Comparison of ENCODE assay signal across 8 cellular contexts in genomic region chr6:111259089-111259831, GRCh38.
DNase-seq lines count a peak whose midpoint lies in the region; TF ChIP-seq lines count a peak whose summit lies in the region.

No MANE protein-coding gene starts in this region.

- H3K4me1 ChIP-seq in ES-I3 (ENCODE audit: insufficient read depth, low read length) (peaks cover 9% of the 10 kb centered on the region), stomach (peaks cover 13 to 36% (median 24%) of the 10 kb centered on the region in 4 donors)

- TF ChIP-seq POLR2A in stomach (IDR thresholded peaks at IDR 0.05), result no peak

- intact Hi-C loops in stomach (cut with DNase I; ENCODE audit: low total_unique reads), result no loop called here

- no peaks in the 10 kb centered on the region for H3F3A ChIP-seq in neural cell (ENCODE audit: insufficient read depth, low read length, poor library complexity, severe bottlenecking)

- H3K9me3 ChIP-seq in ES-I3 (ENCODE audit: control insufficient read depth, insufficient read depth, low read length) (no peaks in the 10 kb centered on the region), neural cell (ENCODE audit: low read length) (no peaks in the 10 kb centered on the region), stomach (no peaks in the 10 kb centered on the region)

- POLR2A ChIA-PET in RWPE1 (lab: Yijun Ruan, JAX; ENCODE audit: low non-redundant PET), result interaction anchor here (0.6 kb wide), 1 partner anchor 1072 kb away, joined by 4 read pairs; no protein-coding TSS in a partner anchor

- H3K9ac ChIP-seq in ES-I3 (ENCODE audit: low read depth, low read length) (peak overlapping the region; percentile 92), neural cell (ENCODE audit: low read length) (peak overlapping the region; percentile 62)

- peak overlapping the region; percentile 94 for H2AFZ ChIP-seq in neural cell (ENCODE audit: low read depth, low read length)

- TF ChIP-seq RAD21 in neural cell (conservative IDR thresholded peaks at IDR 0.05), result peak; percentile 89

- WGBS in stomach, 5 donors, result 0 to 1% (median 1%) methylated on average over 30 to 59 of the region's 59 CpGs

- H3K27ac ChIP-seq in RWPE1 (peak overlapping the region; percentile 88), neural cell (ENCODE audit: low read length) (peak overlapping the region; percentile 47), stomach (peak overlapping the region; percentile 89 to 95 (median 90))

- peak overlapping the region; percentile 48 for H3K4me2 ChIP-seq in neural cell (ENCODE audit: low read length)

- TF ChIP-seq EP300 in neural cell (conservative IDR thresholded peaks at IDR 0.05; ENCODE audit: poor library complexity, severe bottlenecking) (peak; percentile 69), stomach (IDR thresholded peaks at IDR 0.05) (no peak)

- CTCF ChIA-PET in RWPE1 (lab: Yijun Ruan, JAX), result interaction anchor here (0.5 to 1.7 kb wide), 12 partner anchors 9 to 1058 kb away, joined by 3 to 8 read pairs (median 3); no protein-coding TSS in a partner anchor

- H3K36me3 ChIP-seq in ES-I3 (ENCODE audit: insufficient read depth, low read length) (no peaks in the 10 kb centered on the region), neural cell (ENCODE audit: insufficient read depth, low read length) (no peaks in the 10 kb centered on the region), stomach (peaks cover 4 to 8% (median 5%) of the 10 kb centered on the region in 4 donors)

- no peaks in the 10 kb centered on the region for H3K27me3 ChIP-seq in neural cell (ENCODE audit: insufficient read depth, low read depth, low read length)
- peaks cover 0 to 2% (median 0%) of the 10 kb centered on the region in 3 donors for H3K27me3 ChIP-seq in stomach

- DNase-seq in H4 (ENCODE audit: low spot score), result peak; percentile 97
- DNase-seq in LNCaP clone FGC (ENCODE audit: low read depth), result peak; percentile 98
- DNase-seq in RWPE1 (ENCODE audit: low spot score), result peak; percentile 97
- DNase-seq in activated effector memory CD4-positive, alpha-beta T cell treated with Interleukin-2 at 50 U/mL for 16 hours, result peak; percentile 98
- DNase-seq in fibroblast of villous mesenchyme (ENCODE audit: low read depth), result peak; percentile 99
- peak; percentile 100 for DNase-seq in stomach

- TF ChIP-seq CTCF in LNCaP clone FGC (IDR thresholded peaks at IDR 0.05; ENCODE audit: control insufficient read depth, extremely low read depth, insufficient read depth) (peak; percentile 97), RWPE1 (conservative IDR thresholded peaks at IDR 0.05; ENCODE audit: low read depth) (peak; percentile 93), fibroblast of villous mesenchyme (IDR thresholded peaks at IDR 0.05; ENCODE audit: insufficient read depth, low read depth, low read length) (peak; percentile 96), neural cell (IDR thresholded peaks at IDR 0.05; ENCODE audit: poor library complexity, severe bottlenecking) (peak; percentile 99), stomach (IDR thresholded peaks at IDR 0.05) (peak in 6 of 7 experiments; percentile 80 to 99 (median 96))

- H4K20me1 ChIP-seq in neural cell (ENCODE audit: insufficient read depth), result no peaks in the 10 kb centered on the region

- H3K4me3 ChIP-seq in LNCaP clone FGC (ENCODE audit: low read depth, low read length), result peak overlapping the region; percentile 72
- peak overlapping the region; percentile 80 for H3K4me3 ChIP-seq in fibroblast of villous mesenchyme (ENCODE audit: low read depth, low read length)
- H3K4me3 ChIP-seq in neural cell (ENCODE audit: low read length), result peak overlapping the region; percentile 89
- H3K4me3 ChIP-seq in stomach, result peak overlapping the region; percentile 68 to 88 (median 74)

- peaks cover 18% of the 10 kb centered on the region for H3K79me2 ChIP-seq in neural cell (replicated peaks; ENCODE audit: insufficient read depth, low read length)

- no peaks in the 10 kb centered on the region for H3K9me2 ChIP-seq in neural cell (ENCODE audit: insufficient read depth, low read length)

TF ChIP-seq in neural cell, 6 proteins besides CTCF, POLR2A, EP300 and RAD21:
- TF ChIP-seq TAF1 (IDR thresholded peaks at IDR 0.05; ENCODE audit: low read depth) (no peak), SMC3 (conservative IDR thresholded peaks at IDR 0.05; ENCODE audit: poor library complexity) (peak; percentile 95), POLR2AphosphoS5 (IDR thresholded peaks at IDR 0.05) (peak; percentile 75), MXI1 (conservative IDR thresholded peaks at IDR 0.05; ENCODE audit: poor library complexity, severe bottlenecking) (peak; percentile 95)
TF ChIP-seq in neural cell: peak in this region for 3.

Comparison
In these comparisons a context has a peak if more than half of its experiments do, and no peak if none do; other contexts are left out.
1. Peak in every context shown above with its lines: DNase-seq, H3K4me3 ChIP-seq and H3K27ac ChIP-seq.